In genomic region chr2:216082805-216083204, GRCh38 we compare ENCODE assay signal across 8 cellular contexts. TPM values are rescaled to one million over a fixed set of nuclear protein-coding genes. Genes with fewer than 3 reads are reported as not detected.
DNase-seq lines count a peak whose midpoint lies in the region; ATAC-seq and TF ChIP-seq lines count a peak whose summit lies in the region.

No MANE protein-coding gene starts in this region.

- no peaks in the 10 kb centered on the region for H3K27me3 Mint-ChIP-seq in activated naive CD8-positive, alpha-beta T cell treated with anti-CD3 and anti-CD28 coated beads, Interleukin-2, amount 50 U/mL, for 24 hours
- H3K27me3 Mint-ChIP-seq in natural killer cell (ENCODE audit: low read depth in 2 of 2) = no peaks in the 10 kb centered on the region

- H3K4me3 Mint-ChIP-seq in activated naive CD8-positive, alpha-beta T cell treated with anti-CD3 and anti-CD28 coated beads, Interleukin-2, amount 50 U/mL, for 24 hours = peak overlapping the region; percentile 98
- H3K4me3 Mint-ChIP-seq in natural killer cell = peak overlapping the region; percentile 99

- peak overlapping the region; percentile 32 for H3K27ac Mint-ChIP-seq in activated naive CD8-positive, alpha-beta T cell treated with anti-CD3 and anti-CD28 coated beads, Interleukin-2, amount 50 U/mL, for 24 hours
- H3K27ac Mint-ChIP-seq in natural killer cell = peak overlapping the region; percentile 85 to 87

- peak; percentile 42 for DNase-seq in GM10266 (ENCODE audit: extremely low spot score)
- peak; percentile 73 for DNase-seq in MV-4-11 (lab: John Stamatoyannopoulos, UW)
- DNase-seq in activated naive CD8-positive, alpha-beta T cell treated with anti-CD3 and anti-CD28 coated beads, Interleukin-2, amount 50 U/mL, for 24 hours = peak; percentile 16
- no peak for DNase-seq in natural killer cell
- DNase-seq in NCI-H2107 treated with DMSO at 0.1 percent for 48 hours (lab: John Stamatoyannopoulos, UW; ENCODE audit: unreplicated experiment) = no peak
- no peak for DNase-seq in KG1 (lab: John Stamatoyannopoulos, UW)

- H3K36me3 Mint-ChIP-seq in activated naive CD8-positive, alpha-beta T cell treated with anti-CD3 and anti-CD28 coated beads, Interleukin-2, amount 50 U/mL, for 24 hours (ENCODE audit: low read depth) = no peaks in the 10 kb centered on the region
- no peaks in the 10 kb centered on the region for H3K36me3 Mint-ChIP-seq in natural killer cell

- no peak for ATAC-seq in activated naive CD8-positive, alpha-beta T cell treated with anti-CD3 and anti-CD28 coated beads, Interleukin-2, amount 50 U/mL, for 24 hours
- ATAC-seq in natural killer cell = no peak
- no peak for ATAC-seq in HG02763 (IDR thresholded peaks at IDR 0.05; ENCODE audit: unreplicated experiment)
- no peak for ATAC-seq in GM18870 (IDR thresholded peaks at IDR 0.05; ENCODE audit: unreplicated experiment)

- no peaks in the 10 kb centered on the region for H3K9me3 Mint-ChIP-seq in activated naive CD8-positive, alpha-beta T cell treated with anti-CD3 and anti-CD28 coated beads, Interleukin-2, amount 50 U/mL, for 24 hours
- H3K9me3 Mint-ChIP-seq in natural killer cell = no peaks in the 10 kb centered on the region

- H3K4me1 Mint-ChIP-seq in activated naive CD8-positive, alpha-beta T cell treated with anti-CD3 and anti-CD28 coated beads, Interleukin-2, amount 50 U/mL, for 24 hours = peaks cover 59% of the 10 kb centered on the region
- H3K4me1 Mint-ChIP-seq in natural killer cell = peaks cover 42 to 49% of the 10 kb centered on the region in 2 donors

- intact Hi-C loops in natural killer cell (cut with micrococcal nuclease) = no loop called here

- TF ChIP-seq CTCF in GM10266 (IDR thresholded peaks at IDR 0.05; ENCODE audit: control insufficient read depth, insufficient read depth, low read depth, missing control alignments) (no peak), natural killer cell (IDR thresholded peaks at IDR 0.05) (no peak)

RNA-seq across cellular contexts. Expression of gene TMEM169, which starts 1.1 kb away (rescaled TPM):
- total RNA-seq in natural killer cell = 1 to 10 TPM in 1 of 3 donors, under 1 TPM in 2; 0.68 to 1.5 (median 0.98) TPM

RNA-seq across cellular contexts. Expression of gene PECR, which starts 1.2 kb away (rescaled TPM):
- total RNA-seq in natural killer cell = 10 to 100 TPM; 15.4 to 25.7 (median 17.5) TPM

RNA-seq across cellular contexts. Expression of gene XRCC5, which starts 26.3 kb away (rescaled TPM):
- 100 to 1,000 TPM; 188 to 220 (median 201) TPM for total RNA-seq in natural killer cell

Comparison
In these comparisons a context has a peak if more than half of its experiments do, and no peak if none do; other contexts are left out.
1. DNase-seq: peak in GM10266 (single experiment), MV-4-11 (single experiment) and activated naive CD8-positive, alpha-beta T cell treated with anti-CD3 and anti-CD28 coated beads, Interleukin-2, amount 50 U/mL, for 24 hours (single experiment); none in natural killer cell (single experiment), NCI-H2107 treated with DMSO at 0.1 percent for 48 hours (single experiment) and KG1 (single experiment).